Comparison of ENCODE assay signal across 7 cellular contexts in the genomic region with DNA sequence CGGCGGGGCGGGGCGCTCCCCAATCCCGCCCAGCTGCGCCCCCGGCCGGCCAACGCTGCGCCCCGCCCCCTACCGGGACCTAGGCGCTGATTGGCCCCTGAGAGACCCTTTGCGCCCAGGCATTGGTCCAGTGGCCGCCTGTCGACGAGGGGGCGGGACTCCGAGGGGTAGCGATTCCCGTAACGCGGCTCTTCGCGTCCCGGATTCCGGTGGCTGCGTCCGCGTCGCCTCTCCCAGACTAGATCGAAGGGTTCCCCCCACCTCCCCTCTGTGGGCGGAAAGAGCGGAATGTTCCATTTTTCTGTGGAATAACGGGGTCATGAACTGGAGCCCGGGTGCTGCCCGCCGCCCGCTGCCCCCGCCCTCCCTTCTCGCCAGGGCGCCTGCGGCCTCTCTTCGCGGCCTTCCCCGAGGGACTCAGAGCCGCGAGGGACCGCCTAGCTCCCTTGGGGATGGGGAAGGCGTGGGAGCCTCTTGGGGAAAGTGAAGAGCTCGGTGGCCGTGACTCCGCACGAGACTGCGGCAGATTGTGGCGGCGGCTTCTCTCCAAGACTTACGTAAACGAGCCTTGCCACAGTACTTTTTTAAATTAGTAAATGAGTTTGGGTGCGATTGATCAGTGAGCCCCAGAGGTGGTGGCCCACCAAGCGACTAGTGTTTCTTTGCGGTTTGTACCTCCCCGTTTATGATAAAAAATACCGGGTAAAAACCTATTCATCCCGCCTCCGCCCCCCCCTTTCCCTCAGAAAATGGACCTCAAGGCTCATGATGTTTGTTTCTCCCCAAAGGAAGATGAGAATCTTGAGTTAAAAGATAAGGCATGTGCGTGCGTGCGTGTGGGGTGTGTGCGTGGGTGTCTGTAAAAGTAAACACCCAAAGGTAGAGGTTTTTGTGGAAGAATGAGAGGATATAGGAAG. TPM values are rescaled to one million over a fixed set of nuclear protein-coding genes. Genes with fewer than 3 reads are reported as not detected.
DNase-seq lines count a peak whose midpoint lies in the region; ATAC-seq and TF ChIP-seq lines count a peak whose summit lies in the region.

No MANE protein-coding gene starts in this region.

- TF ChIP-seq CTCF in astrocyte of the cerebellum (IDR thresholded peaks at IDR 0.05; ENCODE audit: low read depth, low read length, missing control alignments) (no peak), hepatocyte (IDR thresholded peaks at IDR 0.05; ENCODE audit: poor library complexity) (no peak)

- H3K4me3 ChIP-seq in astrocyte of the cerebellum (ENCODE audit: low read depth, low read length), result peak overlapping the region; percentile 88
- H3K4me3 ChIP-seq in hepatocyte, result peak overlapping the region; percentile 53

- in situ Hi-C loops in astrocyte of the cerebellum (cut with HindIII; ENCODE audit: low sequenced_read_pairs), result loop anchor here (25.0 kb wide), 1 partner anchor 192 kb away; no protein-coding TSS in a partner anchor

- peak overlapping the region; percentile 82 for H3K4me2 ChIP-seq in hepatocyte

- peak overlapping the region; percentile 39 for H2AFZ ChIP-seq in hepatocyte

- H3K9me3 ChIP-seq in hepatocyte (ENCODE audit: low read depth), result no peaks in the 10 kb centered on the region

- H3K9me2 ChIP-seq in hepatocyte (replicated peaks; ENCODE audit: insufficient read depth), result no peaks in the 10 kb centered on the region

- H3K36me3 ChIP-seq in hepatocyte (replicated peaks; ENCODE audit: insufficient read depth, low read depth), result no peaks in the 10 kb centered on the region

- DNase-seq in NCI-H1930 (lab: John Stamatoyannopoulos, UW) (peak; percentile 83 to 86), T-helper 22 cell (ENCODE audit: low read depth) (peak; percentile 92), astrocyte of the cerebellum (ENCODE audit: low read depth) (peak; percentile 89), hepatocyte (ENCODE audit: low spot score) (peak; percentile 99), renal cortical epithelial cell (ENCODE audit: low read depth) (peak; percentile 92)

- ATAC-seq in GM18508 (IDR thresholded peaks at IDR 0.05; ENCODE audit: insufficient read depth, unreplicated experiment), result peak; percentile 62
- peak; percentile 94 for ATAC-seq in HG02981 (IDR thresholded peaks at IDR 0.05; ENCODE audit: unreplicated experiment)

- peak overlapping the region; percentile 100 for H3K27ac ChIP-seq in hepatocyte

- under 1% methylated on average over 63 of the region's 70 CpGs for WGBS in hepatocyte (ENCODE audit: low lambda C conversion rate, missing lambda C conversion rate)

- H3K4me1 ChIP-seq in hepatocyte (ENCODE audit: insufficient read depth), result peaks cover 8% of the 10 kb centered on the region

- H3K27me3 ChIP-seq in hepatocyte, result no peaks in the 10 kb centered on the region

- H4K20me1 ChIP-seq in hepatocyte (ENCODE audit: insufficient read depth, poor library complexity, severe bottlenecking), result peaks cover 30% of the 10 kb centered on the region

- H3K79me2 ChIP-seq in hepatocyte, result peaks cover 50% of the 10 kb centered on the region

RNA-seq across cellular contexts. Expression of gene IL6ST, which starts 0.5 kb away (rescaled TPM):
- total RNA-seq in hepatocyte, result 503 and 527 TPM in 2 replicates
- polyA plus RNA-seq in hepatocyte, result 173 and 219 TPM in 2 replicates
- total RNA-seq in renal cortical epithelial cell, result 216 and 325 TPM in 2 replicates

Comparison
In these comparisons a context has a peak if more than half of its experiments do, and no peak if none do; other contexts are left out.
1. Peak in every context shown above with its lines: DNase-seq, ATAC-seq, H3K4me3 ChIP-seq and H3K27ac ChIP-seq.